Comparison of ENCODE assay signal across 29 cellular contexts in genomic region chr2:183594150-183594549, GRCh38.
"Had no signal": no experiment of that assay in that cellular context is flagged by ENCODE, and none has a peak within 500 bp of the region (broad histone marks: within the 10 kb centered on the region; RNA-seq: fewer than 3 reads in every experiment).

No MANE protein-coding gene starts in this region.

- H3K4me1 Mint-ChIP-seq: activated CD4-positive, alpha-beta T cell treated with anti-CD3 and anti-CD28 coated beads for 36 hours; activated CD4-positive, alpha-beta T cell treated with anti-CD3 and anti-CD28 coated beads, Interleukin-2, amount 10 ng/mL, durations not matched to agents 24 days and 14 days; activated naive CD4-positive, alpha-beta T cell treated with anti-CD3 and anti-CD28 coated beads, Interleukin-2, amount 10 ng/mL, durations not matched to agents 7 days and 5 days; activated naive CD8-positive, alpha-beta T cell treated with anti-CD3 and anti-CD28 coated beads, Interleukin-2, amount 10 ng/mL, durations not matched to agents 7 days and 5 days; brain had no signal

- H3K79me2 ChIP-seq: hepatocyte had no signal

- H3K9me3 Mint-ChIP-seq: activated CD4-positive, alpha-beta T cell treated with anti-CD3 and anti-CD28 coated beads, Interleukin-2, amount 10 ng/mL, durations not matched to agents 24 days and 14 days had no signal

- H3K4me2 ChIP-seq: hepatocyte had no signal

- H3K36me3 Mint-ChIP-seq: activated CD4-positive, alpha-beta memory T cell treated with anti-CD3 and anti-CD28 coated beads for 36 hours; activated naive CD4-positive, alpha-beta T cell treated with anti-CD3 and anti-CD28 coated beads, Interleukin-2, amount 10 ng/mL, durations not matched to agents 7 days and 5 days; activated naive CD4-positive, alpha-beta T cell treated with anti-CD3 and anti-CD28 coated beads, Interleukin-2, amount 50 U/mL, for 72 hours; activated naive CD8-positive, alpha-beta T cell treated with anti-CD3 and anti-CD28 coated beads, Interleukin-2, amount 10 ng/mL, durations not matched to agents 7 days and 5 days; brain had no signal

- H3K27ac ChIP-seq: ascending aorta, breast epithelium, cardiac muscle cell, colonic mucosa, epithelial cell of prostate, esophagus squamous epithelium, gastroesophageal sphincter, heart right ventricle, hepatocyte had no signal

- H3K36me3 ChIP-seq: ascending aorta, breast epithelium, cardiac muscle cell, colonic mucosa, esophagus squamous epithelium, gastroesophageal sphincter, heart right ventricle had no signal

- H3K27me3 Mint-ChIP-seq: activated CD4-positive, alpha-beta memory T cell treated with anti-CD3 and anti-CD28 coated beads for 36 hours; activated CD4-positive, alpha-beta T cell treated with anti-CD3 and anti-CD28 coated beads for 36 hours; activated CD4-positive, alpha-beta T cell treated with anti-CD3 and anti-CD28 coated beads, Interleukin-2, amount 10 ng/mL, durations not matched to agents 24 days and 14 days; activated naive CD4-positive, alpha-beta T cell treated with anti-CD3 and anti-CD28 coated beads, Interleukin-2, amount 10 ng/mL, durations not matched to agents 7 days and 5 days; activated naive CD8-positive, alpha-beta T cell treated with anti-CD3 and anti-CD28 coated beads, Interleukin-2, amount 10 ng/mL, durations not matched to agents 7 days and 5 days; activated T-cell treated with anti-CD3 and anti-CD28 coated beads, Interleukin-2, amount 50 U/mL, for 24 hours; brain had no signal

- DNase-seq: activated CD4-positive, alpha-beta memory T cell treated with anti-CD3 and anti-CD28 coated beads for 36 hours; activated CD4-positive, alpha-beta T cell treated with anti-CD3 and anti-CD28 coated beads for 36 hours; activated CD4-positive, alpha-beta T cell treated with anti-CD3 and anti-CD28 coated beads, Interleukin-2, amount 10 ng/mL, durations not matched to agents 24 days and 14 days; activated CD4-positive, CD25-positive, alpha-beta regulatory T cell; activated CD4-positive, CD25-positive, alpha-beta regulatory T cell treated with anti-CD3 and anti-CD28 coated beads, Interleukin-2, amount 50 U/mL, for 72 hours; activated CD8-positive, alpha-beta memory T cell treated with anti-CD3 and anti-CD28 coated beads, Interleukin-2, amount 50 U/mL, for 48 hours; activated CD8-positive, alpha-beta T cell treated with anti-CD3 and anti-CD28 coated beads, Interleukin-2, amount 10 ng/mL, durations not matched to agents 7 days and 5 days; activated gamma-delta T cell; activated naive CD4-positive, alpha-beta T cell; activated naive CD4-positive, alpha-beta T cell treated with anti-CD3 and anti-CD28 coated beads, Interleukin-2, amount 10 ng/mL, durations not matched to agents 7 days and 5 days; activated naive CD8-positive, alpha-beta T cell treated with anti-CD3 and anti-CD28 coated beads, Interleukin-2, amount 10 ng/mL, durations not matched to agents 7 days and 5 days; activated T-cell treated with anti-CD3 and anti-CD28 coated beads for 4 hours; activated T-cell treated with anti-CD3 and anti-CD28 coated beads, Interleukin-2, amount 50 U/mL, for 24 hours; activated T-cell treated with anti-CD3 and anti-CD28 coated beads, Interleukin-2, amount 50 U/mL, for 72 hours; central memory CD4-positive, alpha-beta T cell; cerebellar nuclear complex; colonic mucosa; effector CD8-positive, alpha-beta T cell; esophagus squamous epithelium; foreskin melanocyte; heart right ventricle had no signal

- H3K27ac Mint-ChIP-seq: activated CD4-positive, alpha-beta memory T cell treated with anti-CD3 and anti-CD28 coated beads for 36 hours; activated CD4-positive, alpha-beta T cell treated with anti-CD3 and anti-CD28 coated beads for 36 hours; activated CD4-positive, alpha-beta T cell treated with anti-CD3 and anti-CD28 coated beads, Interleukin-2, amount 10 ng/mL, durations not matched to agents 24 days and 14 days; activated CD8-positive, alpha-beta T cell treated with anti-CD3 and anti-CD28 coated beads, Interleukin-2, amount 10 ng/mL, durations not matched to agents 7 days and 5 days; activated naive CD4-positive, alpha-beta T cell treated with anti-CD3 and anti-CD28 coated beads, Interleukin-2, amount 10 ng/mL, durations not matched to agents 7 days and 5 days; activated naive CD4-positive, alpha-beta T cell treated with anti-CD3 and anti-CD28 coated beads, Interleukin-2, amount 50 U/mL, for 72 hours; activated naive CD8-positive, alpha-beta T cell treated with anti-CD3 and anti-CD28 coated beads, Interleukin-2, amount 10 ng/mL, durations not matched to agents 7 days and 5 days; activated T-cell treated with anti-CD3 and anti-CD28 coated beads, Interleukin-2, amount 50 U/mL, for 24 hours; activated T-cell treated with anti-CD3 and anti-CD28 coated beads, Interleukin-2, amount 50 U/mL, for 72 hours; brain had no signal

- H3K4me3 Mint-ChIP-seq: activated CD4-positive, alpha-beta memory T cell treated with anti-CD3 and anti-CD28 coated beads for 36 hours; activated CD4-positive, alpha-beta T cell treated with anti-CD3 and anti-CD28 coated beads for 36 hours; activated CD4-positive, alpha-beta T cell treated with anti-CD3 and anti-CD28 coated beads, Interleukin-2, amount 10 ng/mL, durations not matched to agents 24 days and 14 days; activated CD8-positive, alpha-beta T cell treated with anti-CD3 and anti-CD28 coated beads, Interleukin-2, amount 10 ng/mL, durations not matched to agents 7 days and 5 days; activated naive CD4-positive, alpha-beta T cell treated with anti-CD3 and anti-CD28 coated beads, Interleukin-2, amount 10 ng/mL, durations not matched to agents 7 days and 5 days; activated naive CD8-positive, alpha-beta T cell treated with anti-CD3 and anti-CD28 coated beads, Interleukin-2, amount 10 ng/mL, durations not matched to agents 7 days and 5 days; activated T-cell treated with anti-CD3 and anti-CD28 coated beads, Interleukin-2, amount 50 U/mL, for 24 hours; activated T-cell treated with anti-CD3 and anti-CD28 coated beads, Interleukin-2, amount 50 U/mL, for 72 hours; brain had no signal

- H3K27me3 ChIP-seq: ascending aorta, breast epithelium, colonic mucosa, esophagus squamous epithelium, gastroesophageal sphincter, heart right ventricle, hepatocyte had no signal

- H3K9me3 ChIP-seq: ascending aorta, breast epithelium, colonic mucosa, esophagus squamous epithelium, gastroesophageal sphincter had no signal

- H2AFZ ChIP-seq: hepatocyte had no signal

- H3K4me3 ChIP-seq: ascending aorta, breast epithelium, cardiac muscle cell, colonic mucosa, esophagus squamous epithelium, gastroesophageal sphincter, heart right ventricle, hepatocyte had no signal

- H3K4me1 ChIP-seq: ascending aorta, breast epithelium, colonic mucosa, esophagus squamous epithelium, gastroesophageal sphincter, heart right ventricle had no signal

- ATAC-seq: activated CD4-positive, alpha-beta T cell treated with anti-CD3 and anti-CD28 coated beads for 36 hours; activated CD8-positive, alpha-beta T cell treated with anti-CD3 and anti-CD28 coated beads, Interleukin-2, amount 10 ng/mL, durations not matched to agents 7 days and 5 days; activated naive CD4-positive, alpha-beta T cell treated with anti-CD3 and anti-CD28 coated beads, Interleukin-2, amount 50 U/mL, for 72 hours; activated T-cell treated with anti-CD3 and anti-CD28 coated beads, Interleukin-2, amount 50 U/mL, for 72 hours; gastroesophageal sphincter; heart right ventricle had no signal
